ENCODE assay signal across 28 cellular contexts in the genomic region with DNA sequence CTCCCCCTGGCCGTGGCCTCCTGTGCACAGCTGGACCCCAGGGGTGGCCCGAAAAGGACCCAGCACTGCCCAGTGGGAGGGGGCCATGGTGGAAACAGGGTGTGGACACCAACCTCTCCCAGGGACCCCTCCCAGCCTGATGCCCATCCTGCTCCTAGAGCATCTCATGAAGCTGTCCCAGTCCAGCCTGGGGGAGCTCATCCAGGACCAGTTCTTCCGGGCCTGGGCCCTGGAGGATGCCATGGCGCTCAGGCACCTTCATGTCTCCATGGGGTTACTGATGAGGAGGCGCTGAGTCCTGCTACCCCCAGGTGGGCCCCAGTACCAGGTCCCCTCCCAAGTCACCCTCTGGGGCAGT.
"Had no signal": no experiment of that assay in that cellular context is flagged by ENCODE, and none has a peak within 500 bp of the region (broad histone marks: within the 10 kb centered on the region; RNA-seq: fewer than 3 reads in every experiment).

No MANE protein-coding gene starts in this region.

- H3K27me3 Mint-ChIP-seq: activated CD4-positive, alpha-beta memory T cell treated with anti-CD3 and anti-CD28 coated beads for 36 hours; activated naive CD4-positive, alpha-beta T cell treated with anti-CD3 and anti-CD28 coated beads, Interleukin-2, amount 10 ng/mL, durations not matched to agents 7 days and 5 days; activated naive CD8-positive, alpha-beta T cell; activated naive CD8-positive, alpha-beta T cell treated with anti-CD3 and anti-CD28 coated beads, Interleukin-2, amount 50 U/mL, for 24 hours; brain had no signal

- H3K36me3 Mint-ChIP-seq: activated CD4-positive, alpha-beta memory T cell treated with anti-CD3 and anti-CD28 coated beads for 36 hours; activated CD8-positive, alpha-beta memory T cell treated with anti-CD3 and anti-CD28 coated beads, Interleukin-2, amount 10 ng/mL, durations not matched to agents 7 days and 5 days; activated naive CD4-positive, alpha-beta T cell treated with anti-CD3 and anti-CD28 coated beads, Interleukin-2, amount 10 ng/mL, durations not matched to agents 7 days and 5 days; activated naive CD8-positive, alpha-beta T cell; brain had no signal

- H3K9ac ChIP-seq: KMS-11 had no signal

- H3K4me3 Mint-ChIP-seq: activated CD4-positive, alpha-beta memory T cell treated with anti-CD3 and anti-CD28 coated beads for 36 hours; activated CD8-positive, alpha-beta memory T cell treated with anti-CD3 and anti-CD28 coated beads, Interleukin-2, amount 10 ng/mL, durations not matched to agents 7 days and 5 days; activated naive CD4-positive, alpha-beta T cell treated with anti-CD3 and anti-CD28 coated beads, Interleukin-2, amount 10 ng/mL, durations not matched to agents 7 days and 5 days; activated naive CD8-positive, alpha-beta T cell; activated naive CD8-positive, alpha-beta T cell treated with anti-CD3 and anti-CD28 coated beads, Interleukin-2, amount 50 U/mL, for 24 hours; brain had no signal

- H3K9me3 Mint-ChIP-seq: activated CD4-positive, alpha-beta memory T cell treated with anti-CD3 and anti-CD28 coated beads for 36 hours; activated naive CD4-positive, alpha-beta T cell treated with anti-CD3 and anti-CD28 coated beads, Interleukin-2, amount 10 ng/mL, durations not matched to agents 7 days and 5 days; activated naive CD8-positive, alpha-beta T cell treated with anti-CD3 and anti-CD28 coated beads, Interleukin-2, amount 50 U/mL, for 24 hours; activated T-helper 2 cell treated with anti-CD3 and anti-CD28 coated beads, Interferon-gamma antibody, Interleukin-2, Interleukin-4, amounts not matched to agents 10 μg/mL and 5 μg/mL and 100 μg/mL, durations not matched to agents 14 hours and 24 hours and 36 hours had no signal

- ATAC-seq: activated CD4-positive, CD25-positive, alpha-beta regulatory T cell treated with anti-CD3 and anti-CD28 coated beads, Interleukin-2, amount 50 U/mL, for 24 hours; activated CD8-positive, alpha-beta memory T cell treated with anti-CD3 and anti-CD28 coated beads, Interleukin-2, amount 10 ng/mL, durations not matched to agents 7 days and 5 days; activated naive CD8-positive, alpha-beta T cell treated with anti-CD3 and anti-CD28 coated beads, Interleukin-2, amount 50 U/mL, for 24 hours; PC-3 had no signal

- H3K27ac Mint-ChIP-seq: activated CD4-positive, alpha-beta memory T cell treated with anti-CD3 and anti-CD28 coated beads for 36 hours; activated CD8-positive, alpha-beta memory T cell treated with anti-CD3 and anti-CD28 coated beads, Interleukin-2, amount 10 ng/mL, durations not matched to agents 7 days and 5 days; activated naive CD4-positive, alpha-beta T cell treated with anti-CD3 and anti-CD28 coated beads, Interleukin-2, amount 10 ng/mL, durations not matched to agents 7 days and 5 days; activated naive CD8-positive, alpha-beta T cell; activated naive CD8-positive, alpha-beta T cell treated with anti-CD3 and anti-CD28 coated beads, Interleukin-2, amount 50 U/mL, for 24 hours; activated T-helper 2 cell treated with anti-CD3 and anti-CD28 coated beads, Interferon-gamma antibody, Interleukin-2, Interleukin-4, amounts not matched to agents 10 μg/mL and 5 μg/mL and 100 μg/mL, durations not matched to agents 14 hours and 24 hours and 36 hours; brain had no signal

- H3K9me3 ChIP-seq: Peyer's patch, SJCRH30 had no signal

- H3K27ac ChIP-seq: KMS-11, Peyer's patch, RWPE1, SJCRH30, SK-N-MC had no signal

- H3K4me1 ChIP-seq: Peyer's patch had no signal

- H3K4me2 ChIP-seq: KMS-11 had no signal

- H3K36me3 ChIP-seq: Peyer's patch, SJCRH30 had no signal

- H3K4me3 ChIP-seq: Peyer's patch, SJCRH30, SK-N-MC had no signal

- H3K4me1 Mint-ChIP-seq: activated naive CD4-positive, alpha-beta T cell treated with anti-CD3 and anti-CD28 coated beads, Interleukin-2, amount 10 ng/mL, durations not matched to agents 7 days and 5 days; brain had no signal

- DNase-seq: activated CD4-positive, alpha-beta memory T cell treated with anti-CD3 and anti-CD28 coated beads for 36 hours; activated CD4-positive, alpha-beta T cell treated with anti-CD3 and anti-CD28 coated beads for 4 hours; activated CD4-positive, alpha-beta T cell treated with anti-CD3 and anti-CD28 coated beads, Interleukin-2, amount 50 U/mL, for 1 hour; activated CD8-positive, alpha-beta memory T cell treated with anti-CD3 and anti-CD28 coated beads, Interleukin-2, amount 10 ng/mL, durations not matched to agents 7 days and 5 days; activated CD8-positive, alpha-beta memory T cell treated with anti-CD3 and anti-CD28 coated beads, Interleukin-2, amount 50 U/mL, for 48 hours; activated naive CD4-positive, alpha-beta T cell treated with anti-CD3 and anti-CD28 coated beads, Interleukin-2, amount 10 ng/mL, durations not matched to agents 7 days and 5 days; activated naive CD8-positive, alpha-beta T cell treated with anti-CD3 and anti-CD28 coated beads, Interleukin-2, amount 50 U/mL, for 24 hours; anterior cingulate cortex; central memory CD4-positive, alpha-beta T cell; MM.1S; MV-4-11; NCI-H1092; NCI-H1436 treated with DMSO at 0.1 percent for 48 hours; NCI-H1694 treated with DMSO at 0.1 percent for 48 hours; NCI-H2029; NCI-H345; NCI-H524 treated with DMSO at 0.1 percent for 48 hours; PC-3; SHP77; SJCRH30 had no signal

- H3K27me3 ChIP-seq: Peyer's patch had no signal
